Comparison of ENCODE assay signal across 12 cellular contexts in genomic region chr16:67243481-67243880, GRCh38. TPM values are rescaled to one million over a fixed set of nuclear protein-coding genes. Genes with fewer than 3 reads are reported as not detected.
A peak's percentile ranks its signal among the peaks of the same experiment; 100 is the strongest.
DNase-seq lines count a peak whose midpoint lies in the region; ATAC-seq, FAIRE-seq and TF ChIP-seq lines count a peak whose summit lies in the region.
"Had no signal": no experiment of that assay in that cellular context is flagged by ENCODE, and none has a peak within 500 bp of the region (broad histone marks: within the 10 kb centered on the region; RNA-seq: fewer than 3 reads in every experiment).

No MANE protein-coding gene starts in this region.

- POLR2A ChIA-PET in activated CD4-positive, alpha-beta T cell treated with anti-CD3 and anti-CD28 coated beads for 36 hours (lab: Charles Lee): no interaction called here

- CTCF ChIA-PET in activated CD4-positive, alpha-beta T cell treated with anti-CD3 and anti-CD28 coated beads for 36 hours (lab: Charles Lee): interaction anchor here (1.0 to 1.7 kb wide), 2 partner anchors 83 to 173 kb away, joined by 3 to 4 read pairs; partner anchors contain the start of gene ZDHHC1

- intact Hi-C loops in activated CD4-positive, alpha-beta T cell treated with anti-CD3 and anti-CD28 coated beads for 36 hours (cut with DNase I, micrococcal nuclease): loop anchor here in 1 of 2 experiments (10.0 kb wide), 1 partner anchor 489 kb away; the partner anchor contains the start of gene DYNC1LI2
- intact Hi-C loops in kidney (cut with DNase I): no loop called here

- TF ChIP-seq CTCF in kidney (IDR thresholded peaks at IDR 0.05; ENCODE audit: borderline replicate concordance, extremely low read depth, insufficient read depth) (no peak), suprapubic skin (IDR thresholded peaks at IDR 0.05) (no peak)

- no peak for FAIRE-seq in kidney (lab: Jason Lieb, UNC)

- no peak for DNase-seq in activated CD4-positive, alpha-beta T cell treated with anti-CD3 and anti-CD28 coated beads for 36 hours
- DNase-seq in activated CD4-positive, alpha-beta T cell treated with anti-CD3 and anti-CD28 coated beads, Interleukin-2, amount 50 U/mL, for 48 hours: no peak
- DNase-seq in kidney (peak; percentile 58), suprapubic skin (ENCODE audit: low spot score in 2 of 2) (no peak), Kasumi-1 (lab: John Stamatoyannopoulos, UW) (no peak), SHP77 (lab: John Stamatoyannopoulos, UW) (no peak), anterior cingulate cortex (lab: John Stamatoyannopoulos, UW) (no peak)
- DNase-seq: MG63, retina had no signal

- peaks cover 3 to 4% of the 10 kb centered on the region in 2 donors for H3K36me3 ChIP-seq in kidney (ENCODE audit: control insufficient read depth in 1 of 2, insufficient read depth in 2 of 2, low read length in 2 of 2)
- peaks cover 12% of the 10 kb centered on the region for H3K36me3 ChIP-seq in suprapubic skin
- H3K36me3 ChIP-seq: MG63 had no signal

- peaks cover 6% of the 10 kb centered on the region for H3K36me3 Mint-ChIP-seq in activated CD4-positive, alpha-beta T cell treated with anti-CD3 and anti-CD28 coated beads for 36 hours (ENCODE audit: low read depth)
- H3K36me3 Mint-ChIP-seq in activated naive CD8-positive, alpha-beta T cell: no peaks in the 10 kb centered on the region

- H3K27me3 ChIP-seq in suprapubic skin: peaks cover 4% of the 10 kb centered on the region
- H3K27me3 ChIP-seq: MG63 had no signal

- no peak for TF ChIP-seq EP300 in suprapubic skin (IDR thresholded peaks at IDR 0.05)

- H3K27me3 Mint-ChIP-seq in activated CD4-positive, alpha-beta T cell treated with anti-CD3 and anti-CD28 coated beads for 36 hours: no peaks in the 10 kb centered on the region
- no peaks in the 10 kb centered on the region for H3K27me3 Mint-ChIP-seq in activated naive CD8-positive, alpha-beta T cell

- peak overlapping the region in 1 of 2 donors; percentile 34 for H3K9ac ChIP-seq in kidney (ENCODE audit: low read length in 2 of 2)

- peak overlapping the region; percentile 83 to 85 for H3K27ac ChIP-seq in kidney (ENCODE audit: low read depth in 2 of 2, low read length in 2 of 2)
- peak overlapping the region; percentile 85 for H3K27ac ChIP-seq in suprapubic skin
- H3K27ac ChIP-seq: hepatocyte had no signal

- no peaks in the 10 kb centered on the region for H3K9me3 ChIP-seq in kidney (ENCODE audit: control insufficient read depth in 1 of 2, low read length in 2 of 2)
- H3K9me3 ChIP-seq in suprapubic skin: no peaks in the 10 kb centered on the region
- H3K9me3 ChIP-seq: MG63 had no signal

- H3K9me3 Mint-ChIP-seq in activated CD4-positive, alpha-beta T cell treated with anti-CD3 and anti-CD28 coated beads for 36 hours (ENCODE audit: low read depth): no peaks in the 10 kb centered on the region
- H3K9me3 Mint-ChIP-seq in activated naive CD8-positive, alpha-beta T cell (ENCODE audit: low read depth): no peaks in the 10 kb centered on the region

- H3K4me3 Mint-ChIP-seq in activated CD4-positive, alpha-beta T cell treated with anti-CD3 and anti-CD28 coated beads for 36 hours: no peak overlapping the region
- peak overlapping the region; percentile 38 for H3K4me3 Mint-ChIP-seq in activated naive CD8-positive, alpha-beta T cell

- H3K27ac Mint-ChIP-seq in activated CD4-positive, alpha-beta T cell treated with anti-CD3 and anti-CD28 coated beads for 36 hours: peak overlapping the region; percentile 83
- peak overlapping the region; percentile 94 for H3K27ac Mint-ChIP-seq in activated naive CD8-positive, alpha-beta T cell

- peaks cover 45% of the 10 kb centered on the region for H3K4me1 Mint-ChIP-seq in activated CD4-positive, alpha-beta T cell treated with anti-CD3 and anti-CD28 coated beads for 36 hours
- H3K4me1 Mint-ChIP-seq in activated naive CD8-positive, alpha-beta T cell (ENCODE audit: low read depth): peaks cover 33% of the 10 kb centered on the region

- TF ChIP-seq POLR2A in suprapubic skin (IDR thresholded peaks at IDR 0.05): no peak

- WGBS in suprapubic skin: 67% methylated on average over 4 of the region's 4 CpGs

- no peak overlapping the region for H3K4me3 ChIP-seq in kidney (ENCODE audit: low read length in 2 of 2)
- H3K4me3 ChIP-seq in suprapubic skin: no peak overlapping the region
- H3K4me3 ChIP-seq: hepatocyte, MG63, SK-N-MC had no signal

- peaks cover 9 to 29% of the 10 kb centered on the region in 2 donors for H3K4me1 ChIP-seq in kidney (ENCODE audit: control insufficient read depth in 1 of 2, insufficient read depth in 1 of 2, low read depth in 1 of 2, low read length in 2 of 2)
- H3K4me1 ChIP-seq in suprapubic skin: peaks cover 83% of the 10 kb centered on the region

- ATAC-seq in activated CD4-positive, alpha-beta T cell treated with anti-CD3 and anti-CD28 coated beads for 36 hours: no peak

RNA-seq across cellular contexts. Expression of gene FHOD1, which starts 3.8 kb away (rescaled TPM):
- total RNA-seq in activated CD4-positive, alpha-beta T cell treated with anti-CD3 and anti-CD28 coated beads for 36 hours: 10 to 100 TPM; 75.5 to 77.2 TPM
- total RNA-seq in kidney: 30.4 TPM
- polyA plus RNA-seq in kidney (ENCODE audit: insufficient read depth, low read depth, low replicate concordance): 21.0 TPM
- 10 to 100 TPM in 3 of 4 donors, 1 to 10 TPM in 1; 7.7 to 28.8 (median 15.3) TPM for total RNA-seq in suprapubic skin

RNA-seq across cellular contexts. Expression of gene SLC9A5, which starts 5.3 kb away (rescaled TPM):
- 1 to 10 TPM; 4.5 to 5.5 TPM for total RNA-seq in activated CD4-positive, alpha-beta T cell treated with anti-CD3 and anti-CD28 coated beads for 36 hours
- total RNA-seq in kidney: 1.1 TPM
- 0.92 TPM for polyA plus RNA-seq in kidney (ENCODE audit: insufficient read depth, low read depth, low replicate concordance)
- under 1 TPM; 0.26 to 0.64 (median 0.43) TPM for total RNA-seq in suprapubic skin

RNA-seq across cellular contexts. Expression of gene TMEM208, which starts 16.6 kb away (rescaled TPM):
- 10 to 100 TPM; 13.6 to 31.2 TPM for total RNA-seq in activated CD4-positive, alpha-beta T cell treated with anti-CD3 and anti-CD28 coated beads for 36 hours
- total RNA-seq in kidney (47.1 TPM), suprapubic skin (10 to 100 TPM; 32.8 to 46.8 (median 40.0) TPM)
- polyA plus RNA-seq in kidney (ENCODE audit: insufficient read depth, low read depth, low replicate concordance): 145 TPM

RNA-seq across cellular contexts. Expression of gene PLEKHG4, which starts 35.9 kb away (rescaled TPM):
- total RNA-seq in activated CD4-positive, alpha-beta T cell treated with anti-CD3 and anti-CD28 coated beads for 36 hours: 10 to 100 TPM; 21.1 to 23.1 TPM
- total RNA-seq in kidney (10.1 TPM), suprapubic skin (10 to 100 TPM; 13.8 to 36.8 (median 26.9) TPM)
- polyA plus RNA-seq in kidney (ENCODE audit: insufficient read depth, low read depth, low replicate concordance): 2.6 TPM

RNA-seq across cellular contexts. Expression of gene ELMO3, which starts 44.5 kb away (rescaled TPM):
- total RNA-seq in activated CD4-positive, alpha-beta T cell treated with anti-CD3 and anti-CD28 coated beads for 36 hours: 1 to 10 TPM; 3.0 to 4.6 TPM
- total RNA-seq in kidney (24.2 TPM), suprapubic skin (10 to 100 TPM; 48.0 to 77.6 (median 56.7) TPM)
- polyA plus RNA-seq in kidney (ENCODE audit: insufficient read depth, low read depth, low replicate concordance): 33.1 TPM
